8 cellular contexts compared by ENCODE assay signal in genomic region chr9:99906403-99907207, GRCh38. TPM values are rescaled to one million over a fixed set of nuclear protein-coding genes. Genes with fewer than 3 reads are reported as not detected.
DNase-seq lines count a peak whose midpoint lies in the region; ATAC-seq and TF ChIP-seq lines count a peak whose summit lies in the region.

Gene STX17, plus strand, starts transcription at chr9:99906654. Its CDS starts 8,586 bp downstream, at chr9:99915240.

- H3K27ac ChIP-seq in DND-41 (ENCODE audit: low read length) (peak within 1 kb of the TSS; percentile 93), foreskin keratinocyte (peak within 1 kb of the TSS; percentile 99), subcutaneous abdominal adipose tissue (ENCODE audit: low read depth, low read length) (peak within 1 kb of the TSS; percentile 92)

- H4K20me1 ChIP-seq in DND-41 (ENCODE audit: insufficient read depth, low read length), result no peaks in the 10 kb centered on the region

- no peak for TF ChIP-seq CTCF in DND-41 (IDR thresholded peaks at IDR 0.05; ENCODE audit: borderline replicate concordance, extremely low read depth, low read length, poor library complexity, severe bottlenecking)
- no peak for TF ChIP-seq CTCF in foreskin keratinocyte (conservative IDR thresholded peaks at IDR 0.05)

- DNase-seq in DND-41, result peak; percentile 78
- DNase-seq in KG1 (lab: John Stamatoyannopoulos, UW), result peak; percentile 35
- peak; percentile 28 for DNase-seq in SHP77 treated with DMSO at 0.1 percent for 48 hours (lab: John Stamatoyannopoulos, UW)
- peak; percentile 82 for DNase-seq in activated gamma-delta T cell treated with Interleukin-2 at 50 U/mL for 16 hours
- DNase-seq in foreskin keratinocyte, result peak; percentile 63 to 80

- H2AFZ ChIP-seq in DND-41 (ENCODE audit: low read depth, low read length) (peak within 1 kb of the TSS; percentile 94), neuron (ENCODE audit: low read depth, low read length) (peak within 1 kb of the TSS; percentile 94)

- H3K27me3 ChIP-seq in DND-41 (ENCODE audit: insufficient read depth, low read length, poor library complexity) (no peaks in the 10 kb centered on the region), foreskin keratinocyte (no peaks in the 10 kb centered on the region), neuron (ENCODE audit: insufficient read depth, low read length) (no peaks in the 10 kb centered on the region), subcutaneous abdominal adipose tissue (ENCODE audit: control insufficient read depth in 5 of 5, insufficient read depth in 4 of 5, low read length in 5 of 5) (no peaks in the 10 kb centered on the region)

- H3K9ac ChIP-seq in DND-41 (ENCODE audit: low read depth, low read length) (peak within 1 kb of the TSS; percentile 81), subcutaneous abdominal adipose tissue (ENCODE audit: low read length in 5 of 5) (peak within 1 kb of the TSS; percentile 81 to 98 (median 96))

- H3K79me2 ChIP-seq in DND-41 (ENCODE audit: insufficient read depth, low read length), result peaks cover 11% of the 10 kb centered on the region; the same call in 1 of the 2 replicates

- peaks cover 25% of the 10 kb centered on the region for H3K4me1 ChIP-seq in DND-41 (ENCODE audit: insufficient read depth, low read length)
- peaks cover 16% of the 10 kb centered on the region for H3K4me1 ChIP-seq in foreskin keratinocyte
- H3K4me1 ChIP-seq in neuron (ENCODE audit: insufficient read depth, low read length), result peaks cover 7% of the 10 kb centered on the region
- H3K4me1 ChIP-seq in subcutaneous abdominal adipose tissue (ENCODE audit: control insufficient read depth in 5 of 5, insufficient read depth in 5 of 5, low read length in 5 of 5), result peaks cover 0 to 26% (median 16%) of the 10 kb centered on the region in 5 donors

- peak within 1 kb of the TSS; percentile 85 to 91 for H3K4me3 ChIP-seq in DND-41 (ENCODE audit: low read depth in 1 of 2, low read length in 2 of 2)
- peak within 1 kb of the TSS; percentile 96 for H3K4me3 ChIP-seq in neuron (ENCODE audit: low read length)
- peak within 1 kb of the TSS; percentile 84 to 96 (median 91) for H3K4me3 ChIP-seq in subcutaneous abdominal adipose tissue (ENCODE audit: low read depth in 1 of 5, low read length in 5 of 5)

- peak within 1 kb of the TSS; percentile 91 for H3K4me2 ChIP-seq in DND-41 (ENCODE audit: insufficient read depth, low read length)

- H3K9me3 ChIP-seq in DND-41 (ENCODE audit: insufficient read depth, low read length, severe bottlenecking) (no peaks in the 10 kb centered on the region), neuron (ENCODE audit: low read length) (no peaks in the 10 kb centered on the region), subcutaneous abdominal adipose tissue (ENCODE audit: control insufficient read depth in 5 of 5, low read length in 5 of 5) (no peaks in the 10 kb centered on the region)

- H3K36me3 ChIP-seq in DND-41 (ENCODE audit: insufficient read depth, low read length) (no peaks in the 10 kb centered on the region), neuron (ENCODE audit: insufficient read depth, low read length) (no peaks in the 10 kb centered on the region), subcutaneous abdominal adipose tissue (ENCODE audit: control insufficient read depth in 5 of 5, insufficient read depth in 5 of 5, low read length in 5 of 5) (peaks cover 0 to 2% (median 0%) of the 10 kb centered on the region in 5 donors)

- ATAC-seq in DND-41 (ENCODE audit: insufficient read depth, low read depth) (peak; percentile 83), GM21723 (IDR thresholded peaks at IDR 0.05; ENCODE audit: unreplicated experiment) (peak; percentile 83), foreskin keratinocyte (peak; percentile 88)

RNA-seq across cellular contexts. Expression of gene STX17, which starts in this region (rescaled TPM):
- 14.9 and 16.2 TPM in 2 replicates for total RNA-seq in foreskin keratinocyte
- polyA plus RNA-seq in foreskin keratinocyte, result 2.2 and 2.8 TPM in 2 replicates

Comparison
In these comparisons a context has a peak if more than half of its experiments do, and no peak if none do; other contexts are left out.
1. Peak in every context shown above with its lines: DNase-seq, ATAC-seq, H3K4me3 ChIP-seq and H3K27ac ChIP-seq.
2. DNase-seq: peak in every context shown above with its lines; median percentile 82 in activated gamma-delta T cell treated with Interleukin-2 at 50 U/mL for 16 hours; 78 in DND-41; 72 in foreskin keratinocyte; 35 in KG1; 28 in SHP77 treated with DMSO at 0.1 percent for 48 hours.